ENCODE assay signal across 9 cellular contexts in genomic region chr1:214550339-214551051, GRCh38. TPM values are rescaled to one million over a fixed set of nuclear protein-coding genes. Genes with fewer than 3 reads are reported as not detected.
DNase-seq lines count a peak whose midpoint lies in the region; ATAC-seq and TF ChIP-seq lines count a peak whose summit lies in the region.
"Had no signal": no experiment of that assay in that cellular context is flagged by ENCODE, and none has a peak within 500 bp of the region (broad histone marks: within the 10 kb centered on the region; RNA-seq: fewer than 3 reads in every experiment).

No MANE protein-coding gene starts in this region.

- H3K36me3 ChIP-seq in uterus: no peaks in the 10 kb centered on the region

- H3K4me1 Mint-ChIP-seq in brain: peaks cover 46% of the 10 kb centered on the region

- H3K9me3 ChIP-seq in uterus: no peaks in the 10 kb centered on the region

- H3K27ac ChIP-seq in uterus: peak overlapping the region; percentile 95 to 98

- H3K27me3 ChIP-seq in uterus: no peaks in the 10 kb centered on the region

- no peak for TF ChIP-seq CTCF in brain (conservative IDR thresholded peaks at IDR 0.05)
- TF ChIP-seq CTCF in lower leg skin (IDR thresholded peaks at IDR 0.05): no peak
- TF ChIP-seq CTCF in uterus (IDR thresholded peaks at IDR 0.05): no peak

- H3K36me3 Mint-ChIP-seq in brain: no peaks in the 10 kb centered on the region

- intact Hi-C loops in Right ventricle myocardium inferior (cut with DNase I) (loop anchor here (5.0 to 10.0 kb wide), 3 partner anchors 108 to 216 kb away; no protein-coding TSS in a partner anchor), Right ventricle myocardium superior (cut with DNase I) (loop anchor here (10.0 kb wide), 1 partner anchor 216 kb away; no protein-coding TSS in a partner anchor), lower leg skin (cut with DNase I; ENCODE audit: low total_unique reads) (no loop called here), uterus (cut with DNase I; ENCODE audit: low total_unique reads) (no loop called here)

- peaks cover 47% of the 10 kb centered on the region for H3K27me3 Mint-ChIP-seq in brain

- H3K27ac Mint-ChIP-seq in brain: peak overlapping the region in 3 of 5 experiments; percentile 44 to 87 (median 67)

- TF ChIP-seq POLR2A in lower leg skin (IDR thresholded peaks at IDR 0.05): no peak
- no peak for TF ChIP-seq POLR2A in uterus (IDR thresholded peaks at IDR 0.05)

- H3K4me3 Mint-ChIP-seq in brain: peak overlapping the region; percentile 84 to 94 (median 91)

- peaks cover 0 to 8% of the 10 kb centered on the region in 2 donors for H3K4me1 ChIP-seq in uterus

- H3K4me3 ChIP-seq in lower leg skin (ENCODE audit: low read depth, poor library complexity, severe bottlenecking): peak overlapping the region; percentile 74
- peak overlapping the region; percentile 59 to 87 for H3K4me3 ChIP-seq in uterus

- DNase-seq in Right ventricle myocardium inferior (ENCODE audit: missing footprints) (no peak), Right ventricle myocardium superior (no peak), lower leg skin (ENCODE audit: low spot score in 2 of 2) (no peak), uterus (peak; percentile 21 to 24), DMS153 treated with DMSO at 0.1 percent for 48 hours (lab: John Stamatoyannopoulos, UW; ENCODE audit: unreplicated experiment) (no peak), NCI-H2029 (lab: John Stamatoyannopoulos, UW) (no peak)
- DNase-seq: stimulated activated CD4-positive, alpha-beta T cell treated with anti-CD3 and anti-CD28 coated beads, Interleukin-4, amount 100 ng/mL, for 24 hours had no signal

- 13 to 21% methylated on average over 21 to 36 of the region's 36 CpGs for WGBS in lower leg skin, 2 donors

- H3K9me3 Mint-ChIP-seq in brain: peaks cover 0 to 4% (median 0%) of the 10 kb centered on the region in 5 experiments

- ATAC-seq in Right ventricle myocardium inferior (peak; percentile 9), Right ventricle myocardium superior (ENCODE audit: poor library complexity) (no peak), GM18909 (IDR thresholded peaks at IDR 0.05; ENCODE audit: poor library complexity, unreplicated experiment) (no peak)

RNA-seq across cellular contexts. Expression of gene PTPN14, which starts 0.9 kb away (rescaled TPM):
- 23.0 TPM for total RNA-seq in Right ventricle myocardium inferior
- 25.1 TPM for total RNA-seq in Right ventricle myocardium superior
- polyA plus RNA-seq in brain (ENCODE audit: insufficient read depth, low read depth, low replicate concordance): 2.0 TPM
- total RNA-seq in lower leg skin: 100 to 1,000 TPM in 1 of 4 donors, 10 to 100 TPM in 3; 59.4 to 118 (median 66.1) TPM
- 10 to 100 TPM; 13.2 to 78.0 (median 30.9) TPM for total RNA-seq in uterus

RNA-seq across cellular contexts. Expression of gene CENPF, which starts 52.5 kb away (rescaled TPM):
- total RNA-seq in Right ventricle myocardium inferior (0.97 TPM), Right ventricle myocardium superior (1.4 TPM), lower leg skin (1 to 10 TPM; 2.5 to 7.0 (median 3.0) TPM), uterus (10 to 100 TPM in 2 of 4 donors, under 1 TPM in 2; under 0.01 to 41.2 (median 5.7) TPM)
- polyA plus RNA-seq in brain (ENCODE audit: insufficient read depth, low read depth, low replicate concordance): 31.1 TPM

Comparison
In these comparisons a context has a peak if more than half of its experiments do, and no peak if none do; other contexts are left out.
1. DNase-seq: peak in uterus (2 of 2); none in Right ventricle myocardium inferior (single experiment), Right ventricle myocardium superior (single experiment), lower leg skin (0 of 2), DMS153 treated with DMSO at 0.1 percent for 48 hours (single experiment) and NCI-H2029 (single experiment).
2. intact Hi-C loops: an anchor here in Right ventricle myocardium inferior (5.0 to 10.0 kb wide) and Right ventricle myocardium superior (10.0 kb wide); none called in lower leg skin and uterus.